ENCODE assay signal across 21 cellular contexts in genomic region chr10:109428775-109429480, GRCh38.
"Had no signal": no experiment of that assay in that cellular context is flagged by ENCODE, and none has a peak within 500 bp of the region (broad histone marks: within the 10 kb centered on the region; RNA-seq: fewer than 3 reads in every experiment).

No MANE protein-coding gene starts in this region.

- H3K9me3 Mint-ChIP-seq: neural crest cell; stimulated activated naive CD8-positive, alpha-beta T cell treated with anti-CD3 and anti-CD28 coated beads, Interleukin-15, amount 100 ng/mL, for 72 hours had no signal

- H3K27ac Mint-ChIP-seq: natural killer cell; progenitor cell of endocrine pancreas; stimulated activated naive CD8-positive, alpha-beta T cell treated with anti-CD3 and anti-CD28 coated beads, Interleukin-15, amount 100 ng/mL, for 72 hours had no signal

- H3K9ac ChIP-seq: parathyroid adenoma had no signal

- H3K36me3 ChIP-seq: gastrocnemius medialis, lower lobe of right lung, suprapubic skin, transverse colon had no signal

- H3K4me1 Mint-ChIP-seq: natural killer cell; stimulated activated naive CD8-positive, alpha-beta T cell treated with anti-CD3 and anti-CD28 coated beads, Interleukin-15, amount 100 ng/mL, for 72 hours had no signal

- H3K9me3 ChIP-seq: gastrocnemius medialis, lower lobe of right lung, suprapubic skin, transverse colon had no signal

- H3K4me3 Mint-ChIP-seq: natural killer cell; neural crest cell; stimulated activated naive CD8-positive, alpha-beta T cell treated with anti-CD3 and anti-CD28 coated beads, Interleukin-15, amount 100 ng/mL, for 72 hours had no signal

- H3K27me3 Mint-ChIP-seq: progenitor cell of endocrine pancreas; stimulated activated naive CD8-positive, alpha-beta T cell treated with anti-CD3 and anti-CD28 coated beads, Interleukin-15, amount 100 ng/mL, for 72 hours had no signal

- FAIRE-seq: keratinocyte had no signal

- DNase-seq: cortex of kidney; foreskin fibroblast; gastrocnemius medialis; head of caudate nucleus; left ventricle myocardium superior; lower lobe of right lung; natural killer cell; stimulated activated CD4-positive, alpha-beta T cell treated with anti-CD3 and anti-CD28 coated beads, Interleukin-12 subunit alpha, Interleukin-12 subunit beta, amount 100 ng/mL, for 4 hours; stimulated activated CD4-positive, alpha-beta T cell treated with anti-CD3 and anti-CD28 coated beads, Interleukin-1b, Interleukin-23, amount 100 ng/mL, for 48 hours; stimulated activated CD4-positive, alpha-beta T cell treated with anti-CD3 and anti-CD28 coated beads, Interleukin-4, amount 100 ng/mL, for 1 hour; stimulated activated CD8-positive, alpha-beta memory T cell treated with anti-CD3 and anti-CD28 coated beads, Interleukin-4, amount 100 ng/mL, for 48 hours; stimulated activated naive CD4-positive, alpha-beta T cell; stimulated activated naive CD8-positive, alpha-beta T cell treated with anti-CD3 and anti-CD28 coated beads, Interleukin-15, amount 100 ng/mL, for 72 hours; transverse colon had no signal

- H3K79me2 ChIP-seq: parathyroid adenoma had no signal

- H3K27me3 ChIP-seq: gastrocnemius medialis, suprapubic skin, transverse colon had no signal

- H3K4me1 ChIP-seq: gastrocnemius medialis, lower lobe of right lung, parathyroid adenoma, suprapubic skin, transverse colon had no signal

- H3K36me3 Mint-ChIP-seq: natural killer cell had no signal

- H2AFZ ChIP-seq: parathyroid adenoma had no signal

- ATAC-seq: gastrocnemius medialis; left ventricle myocardium superior; lower lobe of right lung; natural killer cell; sciatic nerve; stimulated activated naive CD8-positive, alpha-beta T cell treated with anti-CD3 and anti-CD28 coated beads, Interleukin-15, amount 100 ng/mL, for 72 hours had no signal

- H3K4me3 ChIP-seq: gastrocnemius medialis, lower lobe of right lung, smooth muscle cell, suprapubic skin, transverse colon had no signal

- H3K27ac ChIP-seq: gastrocnemius medialis, lower lobe of right lung, parathyroid adenoma, suprapubic skin, transverse colon had no signal
